8 cellular contexts compared by ENCODE assay signal in genomic region chr14:77375164-77375950, GRCh38. TPM values are rescaled to one million over a fixed set of nuclear protein-coding genes. Genes with fewer than 3 reads are reported as not detected.
A peak's percentile ranks its signal among the peaks of the same experiment; 100 is the strongest.
DNase-seq lines count a peak whose midpoint lies in the region; ATAC-seq, FAIRE-seq and TF ChIP-seq lines count a peak whose summit lies in the region.

No MANE protein-coding gene starts in this region.

- TF ChIP-seq POLR2A in A549 (IDR thresholded peaks at IDR 0.05; ENCODE audit: low read length) (no peak), Peyer's patch (IDR thresholded peaks at IDR 0.05) (no peak), heart left ventricle (IDR thresholded peaks at IDR 0.05) (no peak), lower leg skin (IDR thresholded peaks at IDR 0.05) (no peak)

- 91% methylated on average over 9 of the region's 9 CpGs for WGBS in A549 (ENCODE audit: missing lambda C conversion rate)
- 83 to 88% (median 86%) methylated on average over 9 of the region's 9 CpGs for WGBS in heart left ventricle, 4 donors
- 83 to 85% methylated on average over 9 of the region's 9 CpGs for WGBS in lower leg skin, 2 donors

- ATAC-seq in A549 (no peak), HG03025 (IDR thresholded peaks at IDR 0.05; ENCODE audit: low FRiP score, unreplicated experiment) (no peak), heart left ventricle (no peak)

- H3K27ac ChIP-seq in A549, result no peak overlapping the region
- H3K27ac ChIP-seq in Peyer's patch, result peak overlapping the region in 2 of 4 donors; percentile 84 to 95
- no peak overlapping the region for H3K27ac ChIP-seq in heart left ventricle

- no peaks in the 10 kb centered on the region for H3K27me3 ChIP-seq in Peyer's patch
- H3K27me3 ChIP-seq in heart left ventricle, result no peaks in the 10 kb centered on the region

- DNase-seq in A549 (ENCODE audit: low read depth in 1 of 2, low spot score in 1 of 2), result no peak
- DNase-seq in GM10248 (ENCODE audit: extremely low spot score), result peak; percentile 25
- DNase-seq in Peyer's patch, result no peak
- no peak for DNase-seq in fibroblast of the aortic adventitia (ENCODE audit: low read depth)
- DNase-seq in SW480 (ENCODE audit: low spot score), result no peak
- no peak for DNase-seq in heart left ventricle
- DNase-seq in lower leg skin (ENCODE audit: low spot score in 2 of 2), result no peak

- H3K36me3 ChIP-seq in Peyer's patch (no peaks in the 10 kb centered on the region), heart left ventricle (no peaks in the 10 kb centered on the region)

- intact Hi-C loops in heart left ventricle (cut with DNase I) (loop anchor here in 6 of 10 donors (5.0 kb wide), 2 partner anchors 53 to 82 kb away; partner anchors contain the start of genes GSTZ1 (in 4 of the 6), POMT2 (in 4 of the 6), AHSA1 (in 3 of the 6) and VIPAS39 (in 3 of the 6)), lower leg skin (cut with DNase I; ENCODE audit: low total_unique reads) (no loop called here)

- H3K4me3 ChIP-seq in A549 (0 out of 3 replicates have a peak overlapping the region, but pooled peaks have one; percentile 91), Peyer's patch (peak overlapping the region in 3 of 4 donors; percentile 80 to 93 (median 87)), fibroblast of the aortic adventitia (ENCODE audit: low read depth, low read length) (peak overlapping the region; percentile 88), heart left ventricle (peak overlapping the region in 5 of 12 donors; percentile 73 to 86 (median 84)), lower leg skin (ENCODE audit: low read depth, poor library complexity, severe bottlenecking) (no peak overlapping the region)

- no peak for FAIRE-seq in A549 (lab: Jason Lieb, UNC)

- peaks cover 13% of the 10 kb centered on the region; the same call in 2 of the 3 replicates for H3K4me1 ChIP-seq in A549
- H3K4me1 ChIP-seq in Peyer's patch, result peaks cover 0 to 15% (median 0%) of the 10 kb centered on the region in 4 donors
- peaks cover 0 to 33% (median 14%) of the 10 kb centered on the region in 12 donors for H3K4me1 ChIP-seq in heart left ventricle

- CTCF ChIA-PET in A549 (lab: Yijun Ruan, JAX) (no interaction called here), GM10248 (lab: Yijun Ruan, JAX) (interaction anchor here (1.2 to 2.7 kb wide), 3 partner anchors 13 to 226 kb away, joined by 3 to 7 read pairs (median 3); no protein-coding TSS in a partner anchor)

- peak overlapping the region; percentile 87 for H3K4me2 ChIP-seq in A549

- TF ChIP-seq RAD21 in A549 (conservative IDR thresholded peaks at IDR 0.05 in 1 of 2, IDR thresholded peaks at IDR 0.05 in 1 of 2), result no peak

- no peak for TF ChIP-seq EP300 in A549 (IDR thresholded peaks at IDR 0.05)

- POLR2A ChIA-PET in A549 (lab: Yijun Ruan, JAX) (no interaction called here), GM10248 (lab: Yijun Ruan, JAX) (no interaction called here)

- no peaks in the 10 kb centered on the region for H3K9me3 ChIP-seq in A549
- no peaks in the 10 kb centered on the region for H3K9me3 ChIP-seq in Peyer's patch
- H3K9me3 ChIP-seq in heart left ventricle, result no peaks in the 10 kb centered on the region

- no peak for TF ChIP-seq CTCF in A549 (IDR thresholded peaks at IDR 0.05)
- TF ChIP-seq CTCF in GM10248 (IDR thresholded peaks at IDR 0.05; ENCODE audit: control extremely low read depth, extremely low read depth, low read depth, missing control alignments), result no peak
- TF ChIP-seq CTCF in Peyer's patch (IDR thresholded peaks at IDR 0.05), result no peak
- TF ChIP-seq CTCF in fibroblast of the aortic adventitia (IDR thresholded peaks at IDR 0.05; ENCODE audit: insufficient read depth, low read length), result no peak
- no peak for TF ChIP-seq CTCF in heart left ventricle (IDR thresholded peaks at IDR 0.05)
- no peak for TF ChIP-seq CTCF in lower leg skin (IDR thresholded peaks at IDR 0.05)

TF ChIP-seq in A549, 52 proteins besides CTCF, POLR2A, EP300 and RAD21 (continues in another document):
- TF ChIP-seq PHF8 (IDR thresholded peaks at IDR 0.05; ENCODE audit: borderline replicate concordance, low read depth) (no peak), NFE2L2 (conservative IDR thresholded peaks at IDR 0.05; ENCODE audit: low read length) (no peak), CBX8 (IDR thresholded peaks at IDR 0.05) (no peak), NPAS2 (CRISPR knock-in tag; IDR thresholded peaks at IDR 0.05; ENCODE audit: borderline replicate concordance) (no peak), TP53 (CRISPR knock-in tag; IDR thresholded peaks at IDR 0.05) (no peak), HDAC2 (IDR thresholded peaks at IDR 0.05) (no peak), FOXS1 (CRISPR knock-in tag; IDR thresholded peaks at IDR 0.05) (no peak)

RNA-seq across cellular contexts. Expression of gene TMED8, which starts 1.5 kb away (rescaled TPM):
- polyA plus RNA-seq in A549 (2011; rRNA removed), result 11.7 and 13.9 TPM in 2 replicates
- 2.7 and 3.2 TPM in 2 replicates for polyA plus RNA-seq in A549 (2012; cell fraction: cytosol; rRNA removed)
- polyA plus RNA-seq in A549 (2012; cell fraction: nucleus; rRNA removed), result 2.2 and 3.2 TPM in 2 replicates
- polyA plus RNA-seq in A549 (2017; fragmentation: RNase III; extraction: RNeasy Plus Mini Kit Qiagen cat#74134 plus additional on column Dnase treatment), result 8.1 to 8.8 TPM (median 8.8 TPM) in 3 replicates
- 12.8 and 13.6 TPM in 2 replicates for polyA minus RNA-seq in A549 (2011; rRNA and poly(A)+ RNA removed)
- total RNA-seq in Peyer's patch, result 1 to 10 TPM; 7.4 to 9.9 (median 7.5) TPM
- total RNA-seq in fibroblast of the aortic adventitia (ENCODE audit: low replicate concordance), result 7.4 and 14.5 TPM in 2 replicates
- 1 to 10 TPM; 5.2 to 9.5 (median 7.8) TPM for total RNA-seq in heart left ventricle
- 1 to 10 TPM; 1.5 to 5.0 TPM for polyA plus RNA-seq in heart left ventricle
- total RNA-seq in lower leg skin, result 1 to 10 TPM; 6.4 to 8.9 (median 7.4) TPM

RNA-seq across cellular contexts. Expression of gene SAMD15, which starts 1.8 kb away (rescaled TPM):
- 2.0 and 2.7 TPM in 2 replicates for polyA plus RNA-seq in A549 (2011; rRNA removed)
- polyA plus RNA-seq in A549 (2012; cell fraction: cytosol; rRNA removed), result 0.58 and 0.75 TPM in 2 replicates
- 0.13 and 0.40 TPM in 2 replicates for polyA plus RNA-seq in A549 (2012; cell fraction: nucleus; rRNA removed)
- polyA plus RNA-seq in A549 (2017; fragmentation: RNase III; extraction: RNeasy Plus Mini Kit Qiagen cat#74134 plus additional on column Dnase treatment), result 2.1 to 2.5 TPM (median 2.2 TPM) in 3 replicates
- polyA minus RNA-seq in A549 (2011; rRNA and poly(A)+ RNA removed), result 0.95 and 1.4 TPM in 2 replicates
- total RNA-seq in Peyer's patch, result 1 to 10 TPM in 1 of 4 donors, under 1 TPM in 1, not detected in 2; 0.35 to 1.7 TPM
- total RNA-seq in fibroblast of the aortic adventitia (ENCODE audit: low replicate concordance), result 2.0 and 3.6 TPM in 2 replicates
- 1 to 10 TPM in 1 of 9 donors, under 1 TPM in 1, not detected in 7; 0.35 to 1.2 TPM for total RNA-seq in heart left ventricle
- under 1 TPM; 0.08 to 0.36 TPM for polyA plus RNA-seq in heart left ventricle
- under 1 TPM in 1 of 4 donors, not detected in 3; 0.64 TPM for total RNA-seq in lower leg skin

RNA-seq across cellular contexts. Expression of gene NOXRED1, which starts 48.0 kb away (rescaled TPM):
- 0.34 and 0.45 TPM in 2 replicates for polyA plus RNA-seq in A549 (2011; rRNA removed)
- polyA plus RNA-seq in A549 (2012; cell fraction: cytosol; rRNA removed), result 0.08 and 0.09 TPM in 2 replicates
- 0.14 and 0.23 TPM in 2 replicates for polyA plus RNA-seq in A549 (2012; cell fraction: nucleus; rRNA removed)
- polyA plus RNA-seq in A549 (2017; fragmentation: RNase III; extraction: RNeasy Plus Mini Kit Qiagen cat#74134 plus additional on column Dnase treatment), result 0.16 to 0.22 TPM (median 0.18 TPM) in 3 replicates
- 0.34 and 0.70 TPM in 2 replicates for polyA minus RNA-seq in A549 (2011; rRNA and poly(A)+ RNA removed)
- total RNA-seq in Peyer's patch, result 1 to 10 TPM in 2 of 4 donors, not detected in 2; 1.2 to 2.8 TPM
- 0.09 TPM in 1 of 2 replicates, not detected in the other for total RNA-seq in fibroblast of the aortic adventitia (ENCODE audit: low replicate concordance)
- under 1 TPM in 4 of 9 donors, not detected in 5; 0.15 to 0.32 (median 0.28) TPM for total RNA-seq in heart left ventricle
- polyA plus RNA-seq in heart left ventricle, result not detected
- total RNA-seq in lower leg skin, result under 1 TPM; 0.15 to 0.63 (median 0.40) TPM

RNA-seq across cellular contexts. Expression of gene GSTZ1, which starts 54.5 kb away (rescaled TPM):
- polyA plus RNA-seq in A549 (2011; rRNA removed), result 24.3 and 29.3 TPM in 2 replicates
- polyA plus RNA-seq in A549 (2012; cell fraction: cytosol; rRNA removed), result 37.2 and 39.2 TPM in 2 replicates
- 37.8 and 38.6 TPM in 2 replicates for polyA plus RNA-seq in A549 (2012; cell fraction: nucleus; rRNA removed)
- 29.7 to 33.6 TPM (median 30.1 TPM) in 3 replicates for polyA plus RNA-seq in A549 (2017; fragmentation: RNase III; extraction: RNeasy Plus Mini Kit Qiagen cat#74134 plus additional on column Dnase treatment)
- 29.8 and 30.8 TPM in 2 replicates for polyA minus RNA-seq in A549 (2011; rRNA and poly(A)+ RNA removed)
- 10 to 100 TPM; 18.0 to 49.9 (median 36.0) TPM for total RNA-seq in Peyer's patch
- 19.3 and 19.9 TPM in 2 replicates for total RNA-seq in fibroblast of the aortic adventitia (ENCODE audit: low replicate concordance)
- 10 to 100 TPM in 7 of 9 donors, 1 to 10 TPM in 2; 7.7 to 27.7 (median 13.7) TPM for total RNA-seq in heart left ventricle
- polyA plus RNA-seq in heart left ventricle, result 10 to 100 TPM; 11.5 to 13.6 TPM
- 10 to 100 TPM; 24.6 to 37.5 (median 29.9) TPM for total RNA-seq in lower leg skin

RNA-seq across cellular contexts. Expression of gene POMT2, which starts 54.7 kb away (rescaled TPM):
- polyA plus RNA-seq in A549 (2011; rRNA removed) (35.0 and 38.7 TPM in 2 replicates), A549 (2017; fragmentation: RNase III; extraction: RNeasy Plus Mini Kit Qiagen cat#74134 plus additional on column Dnase treatment) (25.9 to 29.0 TPM (median 27.1 TPM) in 3 replicates), heart left ventricle (10 to 100 TPM in 1 of 2 donors, 1 to 10 TPM in 1; 7.0 to 17.9 TPM)
- polyA plus RNA-seq in A549 (2012; cell fraction: cytosol; rRNA removed), result 20.8 and 33.0 TPM in 2 replicates
- 113 and 122 TPM in 2 replicates for polyA plus RNA-seq in A549 (2012; cell fraction: nucleus; rRNA removed)
- polyA minus RNA-seq in A549 (2011; rRNA and poly(A)+ RNA removed), result 75.5 and 84.0 TPM in 2 replicates
- total RNA-seq in Peyer's patch (10 to 100 TPM; 19.0 to 43.0 (median 31.6) TPM), fibroblast of the aortic adventitia (ENCODE audit: low replicate concordance) (15.2 and 22.9 TPM in 2 replicates), heart left ventricle (10 to 100 TPM in 8 of 9 donors, 1 to 10 TPM in 1; 7.3 to 27.6 (median 15.3) TPM), lower leg skin (10 to 100 TPM in 3 of 4 donors, 1 to 10 TPM in 1; 9.1 to 23.0 (median 15.9) TPM)
